9 cellular contexts compared by ENCODE assay signal in the genomic region with DNA sequence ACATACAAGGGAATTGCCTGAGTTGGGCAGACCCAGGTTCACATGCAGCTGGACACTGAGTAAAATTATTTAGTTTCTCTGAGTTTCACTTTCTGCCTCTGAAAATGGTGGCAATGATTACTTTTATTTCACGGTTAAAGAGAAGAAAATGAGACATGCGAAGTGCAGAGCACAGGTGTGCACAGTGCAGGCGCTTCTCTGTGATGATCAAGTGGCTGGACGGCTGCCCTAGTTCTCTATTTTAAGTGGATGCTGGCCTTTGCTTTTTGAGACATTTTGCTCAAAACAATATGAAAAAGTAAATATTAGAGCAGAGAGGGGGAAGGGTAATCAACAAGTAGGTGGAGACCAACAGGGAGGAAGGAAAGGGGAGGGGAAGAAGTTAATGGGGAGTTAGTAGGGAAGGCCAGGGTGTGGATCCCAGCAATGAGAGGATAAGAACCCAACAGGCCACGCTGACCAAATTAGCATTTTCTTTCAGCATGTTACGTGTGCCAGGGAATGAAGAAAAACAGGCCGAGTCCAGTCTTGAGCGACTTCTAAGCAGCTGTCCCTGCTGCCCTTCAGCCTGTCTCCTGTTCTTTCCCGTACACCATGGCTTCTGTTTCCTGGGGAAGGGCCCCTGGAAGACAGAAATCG. TPM values are rescaled to one million over a fixed set of nuclear protein-coding genes. Genes with fewer than 3 reads are reported as not detected.
DNase-seq lines count a peak whose midpoint lies in the region; TF ChIP-seq lines count a peak whose summit lies in the region.
"Had no signal": no experiment of that assay in that cellular context is flagged by ENCODE, and none has a peak within 500 bp of the region (broad histone marks: within the 10 kb centered on the region; RNA-seq: fewer than 3 reads in every experiment).

No MANE protein-coding gene starts in this region.

- 16 to 29% (median 18%) methylated on average over 10 of the region's 10 CpGs for WGBS in ovary, 3 donors

- peak overlapping the region; percentile 46 for H2AFZ ChIP-seq in ACC112 (ENCODE audit: low read length, unreplicated experiment)

- no peaks in the 10 kb centered on the region for H3K27me3 ChIP-seq in ACC112 (ENCODE audit: insufficient read depth, low read length)
- H3K27me3 ChIP-seq in right atrium auricular region: no peaks in the 10 kb centered on the region
- no peaks in the 10 kb centered on the region for H3K27me3 ChIP-seq in ovary

- intact Hi-C loops in ovary (cut with DNase I): no loop called here

- no peaks in the 10 kb centered on the region for H3K9me3 ChIP-seq in right atrium auricular region
- no peaks in the 10 kb centered on the region for H3K9me3 ChIP-seq in ovary

- H3K36me3 ChIP-seq in ACC112 (ENCODE audit: insufficient read depth, low read length): no peaks in the 10 kb centered on the region
- H3K36me3 ChIP-seq in right atrium auricular region: no peaks in the 10 kb centered on the region
- no peaks in the 10 kb centered on the region for H3K36me3 ChIP-seq in ovary

- TF ChIP-seq CTCF in right atrium auricular region (IDR thresholded peaks at IDR 0.05) (no peak), ovary (IDR thresholded peaks at IDR 0.05) (no peak), GM20000 (IDR thresholded peaks at IDR 0.05; ENCODE audit: extremely low read depth, missing control alignments) (no peak)

- DNase-seq in right atrium auricular region (ENCODE audit: low spot score) (no peak), ovary (peak in 4 of 5 donors; percentile 39 to 55 (median 44)), GM20000 (ENCODE audit: low spot score) (no peak), DMS79 treated with DMSO at 0.1 percent for 48 hours (lab: John Stamatoyannopoulos, UW) (no peak), NCI-H1694 treated with DMSO at 0.1 percent for 48 hours (lab: John Stamatoyannopoulos, UW) (no peak)
- no peak for DNase-seq in activated naive CD4-positive, alpha-beta T cell treated with Interleukin-2 at 50 U/mL for 16 hours
- DNase-seq: retina had no signal

- H3K79me2 ChIP-seq in ACC112 (ENCODE audit: control insufficient read depth, insufficient read depth, low read length, unreplicated experiment): peaks cover 56% of the 10 kb centered on the region

- H3K4me1 ChIP-seq in ACC112 (ENCODE audit: control insufficient read depth, insufficient read depth, low read length, unreplicated experiment): peaks cover 23% of the 10 kb centered on the region
- peaks cover 0 to 46% of the 10 kb centered on the region in 2 donors for H3K4me1 ChIP-seq in right atrium auricular region
- peaks cover 24% of the 10 kb centered on the region for H3K4me1 ChIP-seq in ovary (ENCODE audit: insufficient read depth)

- TF ChIP-seq POLR2A in ovary (IDR thresholded peaks at IDR 0.05): no peak

- TF ChIP-seq EP300 in ovary (IDR thresholded peaks at IDR 0.05): no peak

- H3K4me3 ChIP-seq in ACC112 (ENCODE audit: low read depth, low read length): no peak overlapping the region
- no peak overlapping the region for H3K4me3 ChIP-seq in right atrium auricular region
- no peak overlapping the region for H3K4me3 ChIP-seq in ovary

- H3K27ac ChIP-seq in ACC112 (ENCODE audit: low read depth, low read length) (no peak overlapping the region), angular gyrus (ENCODE audit: low read depth, low read length) (peak overlapping the region; percentile 44), right atrium auricular region (peak overlapping the region; percentile 58 to 66), ovary (peak overlapping the region; percentile 57 to 66)

RNA-seq across cellular contexts. Expression of a gene that starts 16.1 kb away (rescaled TPM):
- total RNA-seq in right atrium auricular region (10 to 100 TPM; 15.8 to 22.2 TPM), ovary (10 to 100 TPM; 34.7 to 62.4 (median 47.3) TPM)
- 10 to 100 TPM; 29.6 to 32.4 TPM for polyA plus RNA-seq in ovary

Comparison
In these comparisons a context has a peak if more than half of its experiments do, and no peak if none do; other contexts are left out.
1. DNase-seq: peak in ovary (4 of 5); none in right atrium auricular region (single experiment), GM20000 (single experiment), DMS79 treated with DMSO at 0.1 percent for 48 hours (single experiment), NCI-H1694 treated with DMSO at 0.1 percent for 48 hours (single experiment) and activated naive CD4-positive, alpha-beta T cell treated with Interleukin-2 at 50 U/mL for 16 hours (single experiment).